14 cellular contexts compared by ENCODE assay signal in genomic region chr14:60488175-60488574, GRCh38. TPM values are rescaled to one million over a fixed set of nuclear protein-coding genes. Genes with fewer than 3 reads are reported as not detected.
DNase-seq lines count a peak whose midpoint lies in the region; ATAC-seq and TF ChIP-seq lines count a peak whose summit lies in the region.
"Had no signal": no experiment of that assay in that cellular context is flagged by ENCODE, and none has a peak within 500 bp of the region (broad histone marks: within the 10 kb centered on the region; RNA-seq: fewer than 3 reads in every experiment).

No MANE protein-coding gene starts in this region.

- H3K27me3 ChIP-seq in SK-N-SH (ENCODE audit: insufficient read depth) (peaks cover 8% of the 10 kb centered on the region; the same call in 1 of the 2 replicates), neural cell (ENCODE audit: insufficient read depth, low read depth, low read length) (peaks cover 57% of the 10 kb centered on the region)

- POLR2A ChIA-PET in SK-N-SH (lab: Yijun Ruan, JAX), result no interaction called here

- H3F3A ChIP-seq in SK-N-SH (replicated peaks; ENCODE audit: insufficient read depth) (peaks cover 4% of the 10 kb centered on the region), neural cell (ENCODE audit: insufficient read depth, low read length, poor library complexity, severe bottlenecking) (no peaks in the 10 kb centered on the region)

- H3K9me3 ChIP-seq in SK-N-SH (no peaks in the 10 kb centered on the region), neural cell (ENCODE audit: low read length) (no peaks in the 10 kb centered on the region)
- H3K9me3 ChIP-seq: transverse colon had no signal

- H3K79me2 ChIP-seq in SK-N-SH (ENCODE audit: insufficient read depth) (no peaks in the 10 kb centered on the region), neural cell (replicated peaks; ENCODE audit: insufficient read depth, low read length) (no peaks in the 10 kb centered on the region)

- H4K20me1 ChIP-seq in SK-N-SH (ENCODE audit: insufficient read depth) (no peaks in the 10 kb centered on the region), neural cell (ENCODE audit: insufficient read depth) (no peaks in the 10 kb centered on the region)

- H3K4me3 ChIP-seq in SK-N-SH (ENCODE audit: low read depth in 2 of 2, low read length in 1 of 2) (no peak overlapping the region), neural cell (ENCODE audit: low read length) (no peak overlapping the region)
- H3K4me3 ChIP-seq: esophagus muscularis mucosa, transverse colon had no signal

- CTCF ChIA-PET in SK-N-SH (lab: Yijun Ruan, JAX), result interaction anchor here (0.7 to 4.4 kb wide), 5 partner anchors 15 to 527 kb away, joined by 3 to 30 read pairs (median 8); no protein-coding TSS in a partner anchor

- H2AFZ ChIP-seq in SK-N-SH (ENCODE audit: low read depth) (no peak overlapping the region), neural cell (ENCODE audit: low read depth, low read length) (no peak overlapping the region)

- peak; percentile 77 for TF ChIP-seq RAD21 in SK-N-SH (IDR thresholded peaks at IDR 0.05; ENCODE audit: low read length)
- peak; percentile 46 for TF ChIP-seq RAD21 in neural cell (conservative IDR thresholded peaks at IDR 0.05)

- H3K4me2 ChIP-seq in SK-N-SH (no peak overlapping the region), neural cell (ENCODE audit: low read length) (no peak overlapping the region)

- TF ChIP-seq CTCF in LNCAP (IDR thresholded peaks at IDR 0.05), result peak; percentile 52
- TF ChIP-seq CTCF in SK-N-SH (IDR thresholded peaks at IDR 0.05), result peak; percentile 56
- TF ChIP-seq CTCF in neural cell (IDR thresholded peaks at IDR 0.05; ENCODE audit: poor library complexity, severe bottlenecking), result no peak

- H3K9me2 ChIP-seq in SK-N-SH (no peaks in the 10 kb centered on the region; the same call in 1 of the 2 replicates), neural cell (ENCODE audit: insufficient read depth, low read length) (no peaks in the 10 kb centered on the region)

- TF ChIP-seq EP300 in SK-N-SH (IDR thresholded peaks at IDR 0.05; ENCODE audit: borderline replicate concordance in 1 of 2, low read depth in 1 of 2, low read length in 1 of 2) (no peak), neural cell (conservative IDR thresholded peaks at IDR 0.05; ENCODE audit: poor library complexity, severe bottlenecking) (no peak)

- H3K9ac ChIP-seq in SK-N-SH (no peak overlapping the region), neural cell (ENCODE audit: low read length) (no peak overlapping the region)

- DNase-seq in NCI-H1105 treated with DMSO at 0.1 percent for 48 hours (lab: John Stamatoyannopoulos, UW), result peak; percentile 30
- no peak for DNase-seq in NCI-H1105 (lab: John Stamatoyannopoulos, UW)
- DNase-seq in SK-N-SH, result peak; percentile 35
- DNase-seq in EL, result no peak
- DNase-seq: DMS79, GOT3, NCI-H1436 treated with DMSO at 0.1 percent for 48 hours, RPMI8226, transverse colon had no signal

- H3K36me3 ChIP-seq in SK-N-SH (replicated peaks in 1 of 2; ENCODE audit: control insufficient read depth in 1 of 2, insufficient read depth in 2 of 2, low read length in 1 of 2) (no peaks in the 10 kb centered on the region), neural cell (ENCODE audit: insufficient read depth, low read length) (no peaks in the 10 kb centered on the region)
- H3K36me3 ChIP-seq: esophagus muscularis mucosa, transverse colon had no signal

- ATAC-seq in GM18861 (IDR thresholded peaks at IDR 0.05; ENCODE audit: unreplicated experiment) (no peak), GM18517 (IDR thresholded peaks at IDR 0.05; ENCODE audit: unreplicated experiment) (no peak)

- H3K27ac ChIP-seq in SK-N-SH (ENCODE audit: low read depth in 2 of 2, low read length in 1 of 2) (no peak overlapping the region), neural cell (ENCODE audit: low read length) (no peak overlapping the region)
- H3K27ac ChIP-seq: esophagus muscularis mucosa, transverse colon had no signal

- no peaks in the 10 kb centered on the region; a peak in 1 of 4 replicates for H3K4me1 ChIP-seq in SK-N-SH (ENCODE audit: control insufficient read depth in 1 of 2, insufficient read depth in 2 of 2, low read depth in 1 of 2, low read length in 1 of 2)

TF ChIP-seq in SK-N-SH, 30 proteins besides CTCF, POLR2A, EP300 and RAD21:
- TF ChIP-seq GATA2 (CRISPR knock-in tag; IDR thresholded peaks at IDR 0.05) (no peak), SMC3 (IDR thresholded peaks at IDR 0.05; ENCODE audit: low read depth, low read length) (peak; percentile 42)
TF ChIP-seq in SK-N-SH: peak in this region for 1.

TF ChIP-seq in neural cell, 6 proteins besides CTCF, POLR2A, EP300 and RAD21:
- TF ChIP-seq MXI1 (conservative IDR thresholded peaks at IDR 0.05; ENCODE audit: poor library complexity, severe bottlenecking), result no peak
- TF ChIP-seq, protein P1, sequence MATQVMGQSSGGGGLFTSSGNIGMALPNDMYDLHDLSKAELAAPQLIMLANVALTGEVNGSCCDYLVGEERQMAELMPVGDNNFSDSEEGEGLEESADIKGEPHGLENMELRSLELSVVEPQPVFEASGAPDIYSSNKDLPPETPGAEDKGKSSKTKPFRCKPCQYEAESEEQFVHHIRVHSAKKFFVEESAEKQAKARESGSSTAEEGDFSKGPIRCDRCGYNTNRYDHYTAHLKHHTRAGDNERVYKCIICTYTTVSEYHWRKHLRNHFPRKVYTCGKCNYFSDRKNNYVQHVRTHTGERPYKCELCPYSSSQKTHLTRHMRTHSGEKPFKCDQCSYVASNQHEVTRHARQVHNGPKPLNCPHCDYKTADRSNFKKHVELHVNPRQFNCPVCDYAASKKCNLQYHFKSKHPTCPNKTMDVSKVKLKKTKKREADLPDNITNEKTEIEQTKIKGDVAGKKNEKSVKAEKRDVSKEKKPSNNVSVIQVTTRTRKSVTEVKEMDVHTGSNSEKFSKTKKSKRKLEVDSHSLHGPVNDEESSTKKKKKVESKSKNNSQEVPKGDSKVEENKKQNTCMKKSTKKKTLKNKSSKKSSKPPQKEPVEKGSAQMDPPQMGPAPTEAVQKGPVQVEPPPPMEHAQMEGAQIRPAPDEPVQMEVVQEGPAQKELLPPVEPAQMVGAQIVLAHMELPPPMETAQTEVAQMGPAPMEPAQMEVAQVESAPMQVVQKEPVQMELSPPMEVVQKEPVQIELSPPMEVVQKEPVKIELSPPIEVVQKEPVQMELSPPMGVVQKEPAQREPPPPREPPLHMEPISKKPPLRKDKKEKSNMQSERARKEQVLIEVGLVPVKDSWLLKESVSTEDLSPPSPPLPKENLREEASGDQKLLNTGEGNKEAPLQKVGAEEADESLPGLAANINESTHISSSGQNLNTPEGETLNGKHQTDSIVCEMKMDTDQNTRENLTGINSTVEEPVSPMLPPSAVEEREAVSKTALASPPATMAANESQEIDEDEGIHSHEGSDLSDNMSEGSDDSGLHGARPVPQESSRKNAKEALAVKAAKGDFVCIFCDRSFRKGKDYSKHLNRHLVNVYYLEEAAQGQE (IDR thresholded peaks at IDR 0.05; ENCODE audit: borderline replicate concordance), result no peak
- TF ChIP-seq POLR2AphosphoS5 (IDR thresholded peaks at IDR 0.05), result no peak
- no peak for TF ChIP-seq SMC3 (conservative IDR thresholded peaks at IDR 0.05; ENCODE audit: poor library complexity)
- TF ChIP-seq EZH2 (IDR thresholded peaks at IDR 0.05; ENCODE audit: borderline replicate concordance, insufficient read depth, low read length, poor library complexity, severe bottlenecking), result no peak
- TF ChIP-seq TAF1 (IDR thresholded peaks at IDR 0.05; ENCODE audit: low read depth), result no peak

RNA-seq across cellular contexts. Expression of gene C14orf39, which starts 2.3 kb away (rescaled TPM):
- 0.13 and 0.18 TPM in 2 replicates for polyA plus RNA-seq in SK-N-SH (2012; rRNA removed)
- 0.54 TPM in 2 replicates for polyA plus RNA-seq in SK-N-SH (2012; cell fraction: cytosol; rRNA removed)
- 0.27 and 0.70 TPM in 2 replicates for polyA plus RNA-seq in SK-N-SH (2012; cell fraction: nucleus; rRNA removed)
- 0.12 TPM in 1 of 2 replicates, not detected in the other for polyA plus RNA-seq in neural cell
- polyA minus RNA-seq in neural cell, result not detected in 2 replicates

RNA-seq across cellular contexts. Expression of gene SIX6, which starts 20.8 kb away (rescaled TPM):
- polyA plus RNA-seq in SK-N-SH (2012; rRNA removed), result not detected in 2 replicates
- polyA plus RNA-seq in SK-N-SH (2012; cell fraction: cytosol; rRNA removed), result 0.01 TPM in 1 of 2 replicates, not detected in the other
- polyA plus RNA-seq in SK-N-SH (2012; cell fraction: nucleus; rRNA removed), result not detected in 2 replicates
- not detected in 2 replicates for polyA plus RNA-seq in neural cell
- not detected in 2 replicates for polyA minus RNA-seq in neural cell

Comparison
In these comparisons a context has a peak if more than half of its experiments do, and no peak if none do; other contexts are left out.
1. DNase-seq: peak in NCI-H1105 treated with DMSO at 0.1 percent for 48 hours (single experiment) and SK-N-SH (single experiment); none in NCI-H1105 (single experiment) and EL (single experiment).